ENCODE assay signal across 9 cellular contexts in genomic region chr22:42990131-42990838, GRCh38. TPM values are rescaled to one million over a fixed set of nuclear protein-coding genes. Genes with fewer than 3 reads are reported as not detected.
DNase-seq lines count a peak whose midpoint lies in the region; ATAC-seq, FAIRE-seq and TF ChIP-seq lines count a peak whose summit lies in the region.
"Had no signal": no experiment of that assay in that cellular context is flagged by ENCODE, and none has a peak within 500 bp of the region (broad histone marks: within the 10 kb centered on the region; RNA-seq: fewer than 3 reads in every experiment).

No MANE protein-coding gene starts in this region.

- peak; percentile 90 for FAIRE-seq in A549 (lab: Jason Lieb, UNC)

- H3K36me3 ChIP-seq in HCT116 (ENCODE audit: control insufficient read depth in 1 of 2, insufficient read depth in 2 of 2, low read length in 2 of 2) (no peaks in the 10 kb centered on the region), adipocyte (ENCODE audit: control insufficient read depth, insufficient read depth, low read length, severe bottlenecking) (no peaks in the 10 kb centered on the region), HAP-1 (replicated peaks) (no peaks in the 10 kb centered on the region; the same call in 1 of the 2 replicates)

- H3K4me2 ChIP-seq in A549 (peak overlapping the region; percentile 100), HCT116 (ENCODE audit: low read length) (peak overlapping the region; percentile 40)

- H3K9me2 ChIP-seq in HCT116 (ENCODE audit: insufficient read depth): no peaks in the 10 kb centered on the region

- intact Hi-C loops in HCT116 (cut with micrococcal nuclease): loop anchor here (1.0 kb wide), 1 partner anchor 100 kb away; no protein-coding TSS in a partner anchor

- POLR2A ChIA-PET in A549 (lab: Yijun Ruan, JAX): interaction anchor here (1.0 to 2.5 kb wide), 3 partner anchors 10 to 100 kb away, joined by 3 to 21 read pairs (median 3); partner anchors contain the start of gene PACSIN2
- POLR2A ChIA-PET in HCT116 (lab: Charles Lee): interaction anchor here (1.0 to 2.1 kb wide), 4 partner anchors 14 to 27 kb away, joined by 3 to 7 read pairs (median 6); partner anchors contain the start of gene PACSIN2

- peak; percentile 73 to 86 for DNase-seq in A549 (ENCODE audit: low read depth in 1 of 2, low spot score in 1 of 2)
- DNase-seq in HCT116 (ENCODE audit: low read depth, low spot score): no peak
- peak; percentile 89 for DNase-seq in adipocyte (ENCODE audit: low read depth)
- peak; percentile 78 for DNase-seq in kidney glomerular epithelial cell (lab: John Stamatoyannopoulos, UW)
- DNase-seq in DMS79 treated with DMSO at 0.1 percent for 48 hours (lab: John Stamatoyannopoulos, UW): no peak
- DNase-seq in amygdala (lab: John Stamatoyannopoulos, UW): no peak
- DNase-seq in HAP-1 (ENCODE audit: low spot score in 2 of 2): no peak
- DNase-seq: naive B cell had no signal

- CTCF ChIA-PET in A549 (lab: Yijun Ruan, JAX) (interaction anchor here (0.5 to 4.2 kb wide), 32 partner anchors 11 to 271 kb away, joined by 3 to 31 read pairs (median 5); partner anchors contain the start of gene PACSIN2), HCT116 (lab: Charles Lee) (interaction anchor here (0.8 to 1.6 kb wide), 9 partner anchors 10 to 123 kb away, joined by 3 to 6 read pairs (median 4); no protein-coding TSS in a partner anchor)

- no peak for TF ChIP-seq POLR2A in A549 (IDR thresholded peaks at IDR 0.05; ENCODE audit: low read length)
- no peak for TF ChIP-seq POLR2A in HCT116 (IDR thresholded peaks at IDR 0.05; ENCODE audit: borderline replicate concordance, extremely low read depth, insufficient read depth, insufficient read length)

- TF ChIP-seq EP300 in A549 (IDR thresholded peaks at IDR 0.05): no peak

- RAD21 ChIA-PET in HCT116 (lab: Charles Lee; ENCODE audit: low non-redundant PET in 1 of 2, low total read pairs in 2 of 2, uncharacterized antibody in 2 of 2, unreplicated experiment in 2 of 2): interaction anchor here (0.5 to 0.8 kb wide), 2 partner anchors 11 to 24 kb away, joined by 3 read pairs; no protein-coding TSS in a partner anchor

- peak overlapping the region; percentile 95 to 99 for H3K27ac ChIP-seq in A549
- no peak overlapping the region for H3K27ac ChIP-seq in HCT116 (ENCODE audit: low read depth, low read length)

- H3K9ac ChIP-seq in HCT116 (ENCODE audit: low read length) (no peak overlapping the region), adipocyte (ENCODE audit: low read length) (no peak overlapping the region)

- in situ Hi-C loops in HAP-1 (cut with MboI; ENCODE audit: low sequenced_read_pairs): no loop called here

- no TSS peak for BruUV-seq in HCT116 (replicated peaks; lab: Mats Ljungman, UMichigan)

- H3K9me3 ChIP-seq in A549 (no peaks in the 10 kb centered on the region), HCT116 (ENCODE audit: control insufficient read depth in 1 of 2, insufficient read depth in 1 of 2, low read depth in 1 of 2, low read length in 2 of 2) (no peaks in the 10 kb centered on the region), adipocyte (ENCODE audit: control insufficient read depth, low read length) (no peaks in the 10 kb centered on the region), HAP-1 (no peaks in the 10 kb centered on the region)

- H3K4me1 ChIP-seq in A549: peaks cover 67% of the 10 kb centered on the region
- peaks cover 13 to 26% of the 10 kb centered on the region in 2 experiments for H3K4me1 ChIP-seq in HCT116 (ENCODE audit: control insufficient read depth in 1 of 2, insufficient read depth in 2 of 2, low read length in 2 of 2)
- peaks cover 43% of the 10 kb centered on the region for H3K4me1 ChIP-seq in adipocyte (ENCODE audit: control insufficient read depth, insufficient read depth, low read length)
- no peaks in the 10 kb centered on the region; the same call in 1 of the 2 replicates for H3K4me1 ChIP-seq in HAP-1

- peaks cover 83% of the 10 kb centered on the region for H3K79me2 ChIP-seq in HCT116 (ENCODE audit: insufficient read depth, low read length)

- H3K4me3 ChIP-seq in A549: peak overlapping the region; percentile 14; the same call in 1 of the 3 replicates
- no peak overlapping the region for H3K4me3 ChIP-seq in HCT116 (replicated peaks in 1 of 2; ENCODE audit: low read depth in 1 of 2, low read length in 2 of 2)
- peak overlapping the region; percentile 54 for H3K4me3 ChIP-seq in adipocyte (ENCODE audit: low read length)
- H3K4me3 ChIP-seq in HAP-1: no peak overlapping the region

- TF ChIP-seq CTCF in A549 (IDR thresholded peaks at IDR 0.05): peak; percentile 62
- TF ChIP-seq CTCF in HCT116 (IDR thresholded peaks at IDR 0.05 in 2 of 3, conservative IDR thresholded peaks at IDR 0.05 in 1 of 3; ENCODE audit: borderline replicate concordance in 1 of 3, insufficient read depth in 1 of 3, low read depth in 2 of 3, low read length in 2 of 3): peak; percentile 30 to 33 (median 33); a peak in 4 of 6 replicates

- peak; percentile 71 to 77 for ATAC-seq in A549
- peak; percentile 81 for ATAC-seq in HCT116
- ATAC-seq in HG03097 (IDR thresholded peaks at IDR 0.05; ENCODE audit: low FRiP score, unreplicated experiment): no peak

- WGBS in A549 (ENCODE audit: missing lambda C conversion rate): 24% methylated on average over 8 of the region's 9 CpGs

- H3K27me3 ChIP-seq in HCT116 (ENCODE audit: insufficient read depth, low read length) (no peaks in the 10 kb centered on the region), adipocyte (replicated peaks; ENCODE audit: control insufficient read depth, insufficient read depth, low read length) (no peaks in the 10 kb centered on the region), HAP-1 (ENCODE audit: low read depth) (no peaks in the 10 kb centered on the region)

- TF ChIP-seq RAD21 in A549 (conservative IDR thresholded peaks at IDR 0.05 in 1 of 2, IDR thresholded peaks at IDR 0.05 in 1 of 2) (peak; percentile 65 to 69; a peak in 4 of 5 replicates), HCT116 (IDR thresholded peaks at IDR 0.05; ENCODE audit: low read depth) (peak; percentile 60)

- no peaks in the 10 kb centered on the region for H4K20me1 ChIP-seq in HCT116 (ENCODE audit: insufficient read depth)

- no peak overlapping the region for H2AFZ ChIP-seq in HCT116 (ENCODE audit: low read depth, low read length, poor library complexity, severe bottlenecking)

TF ChIP-seq in A549, 52 proteins besides CTCF, POLR2A, EP300 and RAD21:
- TF ChIP-seq SMC3 (IDR thresholded peaks at IDR 0.05) (peak; percentile 79), RARB (CRISPR knock-in tag; IDR thresholded peaks at IDR 0.05) (no peak), FOSL2 (IDR thresholded peaks at IDR 0.05) (no peak), FOSL2 (CRISPR knock-in tag; IDR thresholded peaks at IDR 0.05) (0 out of 2 replicates have a peak, but pooled peaks have one; percentile 6), NR3C1 (IDR thresholded peaks at IDR 0.05) (no peak)

TF ChIP-seq in HCT116, 20 proteins besides CTCF, POLR2A, EP300 and RAD21:
- TF ChIP-seq SRF (IDR thresholded peaks at IDR 0.05; ENCODE audit: low read depth) (no peak), CEBPB (IDR thresholded peaks at IDR 0.05; ENCODE audit: low read depth) (no peak), JUND (IDR thresholded peaks at IDR 0.05) (no peak)

RNA-seq across cellular contexts. Expression of gene PACSIN2, which starts 24.7 kb away (rescaled TPM):
- polyA plus RNA-seq in A549 (2011; rRNA removed): 76.5 and 94.0 TPM in 2 replicates
- 68.9 and 75.1 TPM in 2 replicates for polyA plus RNA-seq in A549 (2012; cell fraction: cytosol; rRNA removed)
- polyA plus RNA-seq in A549 (2012; cell fraction: nucleus; rRNA removed): 75.5 and 83.5 TPM in 2 replicates
- 60.2 to 63.4 TPM (median 60.3 TPM) in 3 replicates for polyA plus RNA-seq in A549 (2017; fragmentation: RNase III; extraction: RNeasy Plus Mini Kit Qiagen cat#74134 plus additional on column Dnase treatment)
- polyA minus RNA-seq in A549 (2011; rRNA and poly(A)+ RNA removed): 36.2 and 36.7 TPM in 2 replicates
- 48.2 TPM for total RNA-seq in HCT116 (2021; ENCODE audit: unreplicated experiment)
- polyA plus RNA-seq in HCT116 (2012): 46.6 and 48.0 TPM in 2 replicates

Comparison
In these comparisons a context has a peak if more than half of its experiments do, and no peak if none do; other contexts are left out.
1. DNase-seq: peak in A549 (2 of 2), adipocyte (single experiment) and kidney glomerular epithelial cell (single experiment); none in HCT116 (single experiment), DMS79 treated with DMSO at 0.1 percent for 48 hours (single experiment), amygdala (0 of 56) and HAP-1 (0 of 2).
2. H3K4me3 ChIP-seq: peak in A549 (single experiment) and adipocyte (single experiment); none in HCT116 (0 of 2) and HAP-1 (single experiment).
3. Of the 6 proteins assayed by ChIP-seq in both A549 and HCT116: peak only in A549: none; only in HCT116: none; in both: CTCF and RAD21; in neither: 4.